Comparison of ENCODE assay signal across 32 cellular contexts in the genomic region with DNA sequence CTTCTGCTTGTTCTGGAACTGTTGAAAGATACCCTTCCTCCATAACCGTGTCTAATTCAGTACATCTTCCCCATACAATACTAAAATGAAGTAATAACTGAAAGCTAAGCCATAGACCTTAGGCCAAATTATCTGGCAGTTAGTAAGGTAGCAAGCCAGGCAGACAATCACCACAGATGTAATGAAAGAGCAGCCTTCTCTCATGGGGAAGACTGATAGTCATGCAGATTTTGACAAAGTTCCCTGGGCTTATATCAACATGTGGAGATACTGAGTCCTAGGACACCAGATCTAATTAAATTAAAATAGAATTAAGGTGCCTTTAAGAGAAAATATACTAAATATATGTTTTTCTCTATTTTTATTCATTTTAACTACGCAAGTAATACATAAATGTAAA.
"Had no signal": no experiment of that assay in that cellular context is flagged by ENCODE, and none has a peak within 500 bp of the region (broad histone marks: within the 10 kb centered on the region; RNA-seq: fewer than 3 reads in every experiment).

No MANE protein-coding gene starts in this region.

- FAIRE-seq: bronchial epithelial cell, TTC549 had no signal

- H3K27ac ChIP-seq: ascending aorta, cardiac muscle cell, VCaP had no signal

- H3K4me3 ChIP-seq: ascending aorta, cardiac muscle cell had no signal

- H3K36me3 ChIP-seq: ascending aorta, cardiac muscle cell had no signal

- H3K9me3 ChIP-seq: ascending aorta had no signal

- H3K27me3 ChIP-seq: ascending aorta, cardiac muscle cell had no signal

- DNase-seq: activated CD4-positive, alpha-beta memory T cell treated with anti-CD3 and anti-CD28 coated beads, Interleukin-2, amount 10 ng/mL, durations not matched to agents 7 days and 5 days; activated CD4-positive, alpha-beta T cell treated with anti-CD3 and anti-CD28 coated beads for 1 hour; activated CD4-positive, alpha-beta T cell treated with anti-CD3 and anti-CD28 coated beads for 36 hours; activated CD4-positive, alpha-beta T cell treated with anti-CD3 and anti-CD28 coated beads for 48 hours; activated CD4-positive, alpha-beta T cell treated with anti-CD3 and anti-CD28 coated beads, Interleukin-2, amount 10 ng/mL, durations not matched to agents 7 days and 5 days; activated CD4-positive, alpha-beta T cell treated with anti-CD3 and anti-CD28 coated beads, Interleukin-2, amount 50 U/mL, for 48 hours; activated CD4-positive, CD25-positive, alpha-beta regulatory T cell; activated CD8-positive, alpha-beta memory T cell treated with anti-CD3 and anti-CD28 coated beads for 24 hours; activated CD8-positive, alpha-beta memory T cell treated with anti-CD3 and anti-CD28 coated beads, Interleukin-2, amount 10 ng/mL, durations not matched to agents 7 days and 5 days; activated CD8-positive, alpha-beta memory T cell treated with anti-CD3 and anti-CD28 coated beads, Interleukin-2, amount 50 U/mL, for 48 hours; activated CD8-positive, alpha-beta T cell treated with anti-CD3 and anti-CD28 coated beads, Interleukin-2, amount 10 ng/mL, durations not matched to agents 7 days and 5 days; activated effector memory CD4-positive, alpha-beta T cell treated with Interleukin-2 at 50 U/mL for 16 hours; activated gamma-delta T cell; activated naive CD4-positive, alpha-beta T cell treated with anti-CD3 and anti-CD28 coated beads, Interleukin-2, amount 10 ng/mL, durations not matched to agents 7 days and 5 days; activated naive CD4-positive, alpha-beta T cell treated with Interleukin-2 at 50 U/mL for 16 hours; activated naive CD8-positive, alpha-beta T cell treated with anti-CD3 and anti-CD28 coated beads, Interleukin-2, amount 10 ng/mL, durations not matched to agents 7 days and 5 days; activated naive CD8-positive, alpha-beta T cell treated with anti-CD3 and anti-CD28 coated beads, Interleukin-2, amount 50 U/mL, for 24 hours; activated T-cell treated with anti-CD3 and anti-CD28 coated beads, Interleukin-2, amount 50 U/mL, for 24 hours; activated T-cell treated with anti-CD3 and anti-CD28 coated beads, Interleukin-2, amount 50 U/mL, for 48 hours; amygdala; anterior cingulate cortex; caudate nucleus; cerebellar nuclear complex; T-helper 1 cell; T-helper 2 cell; T-helper 9 cell had no signal

- ATAC-seq: activated CD4-positive, alpha-beta T cell treated with anti-CD3 and anti-CD28 coated beads for 36 hours; activated CD4-positive, CD25-positive, alpha-beta regulatory T cell treated with anti-CD3 and anti-CD28 coated beads, Interleukin-2, amount 50 U/mL, for 24 hours; activated CD8-positive, alpha-beta memory T cell treated with anti-CD3 and anti-CD28 coated beads, Interleukin-2, amount 10 ng/mL, durations not matched to agents 7 days and 5 days; activated CD8-positive, alpha-beta T cell treated with anti-CD3 and anti-CD28 coated beads, Interleukin-2, amount 10 ng/mL, durations not matched to agents 7 days and 5 days; activated naive CD8-positive, alpha-beta T cell treated with anti-CD3 and anti-CD28 coated beads, Interleukin-2, amount 50 U/mL, for 24 hours had no signal

- H3K4me1 ChIP-seq: ascending aorta had no signal
